ENCODE assay signal across 23 cellular contexts in the genomic region with DNA sequence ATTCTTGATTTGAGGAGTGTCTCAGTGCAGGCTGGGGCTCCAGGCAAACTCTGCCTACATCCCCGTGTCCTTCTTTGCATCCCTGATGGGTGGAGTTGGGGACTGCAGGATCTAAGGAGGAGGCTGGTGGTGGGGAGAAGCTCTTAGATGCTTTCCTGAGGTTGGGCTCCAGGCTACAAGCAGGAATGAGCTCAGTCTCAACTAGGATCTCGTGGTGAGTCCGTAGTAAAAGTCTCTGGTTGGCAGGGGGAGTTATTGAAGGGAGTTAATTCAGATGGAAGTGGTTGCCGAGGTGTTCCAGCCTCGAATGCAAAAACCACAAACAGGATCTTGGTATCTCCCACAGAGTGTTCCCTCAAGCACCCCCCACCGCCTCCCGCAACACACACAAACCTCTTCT. TPM values are rescaled to one million over a fixed set of nuclear protein-coding genes. Genes with fewer than 3 reads are reported as not detected.
A peak's percentile ranks its signal among the peaks of the same experiment; 100 is the strongest.
DNase-seq lines count a peak whose midpoint lies in the region; TF ChIP-seq lines count a peak whose summit lies in the region.
"Had no signal": no experiment of that assay in that cellular context is flagged by ENCODE, and none has a peak within 500 bp of the region (broad histone marks: within the 10 kb centered on the region; RNA-seq: fewer than 3 reads in every experiment).

No MANE protein-coding gene starts in this region.

- H3K4me3 ChIP-seq in neural progenitor cell = no peak overlapping the region
- H3K4me3 ChIP-seq: right lobe of liver, stomach had no signal

- peak overlapping the region; percentile 7 for H3K4me2 ChIP-seq in neural progenitor cell

- H3K36me3 Mint-ChIP-seq in chondrocyte (ENCODE audit: low read depth) = no peaks in the 10 kb centered on the region
- no peaks in the 10 kb centered on the region for H3K36me3 Mint-ChIP-seq in neural progenitor cell
- H3K36me3 Mint-ChIP-seq: CD14-positive monocyte, mesothelial cell of epicardium had no signal

- H3K9me3 ChIP-seq in neural progenitor cell (ENCODE audit: low read depth) = no peaks in the 10 kb centered on the region
- H3K9me3 ChIP-seq: right lobe of liver, stomach had no signal

- H3K27me3 Mint-ChIP-seq in chondrocyte (ENCODE audit: low read depth) (no peaks in the 10 kb centered on the region), neural progenitor cell (ENCODE audit: insufficient read depth, low read depth) (no peaks in the 10 kb centered on the region)
- H3K27me3 Mint-ChIP-seq: activated CD8-positive, alpha-beta T cell treated with anti-CD3 and anti-CD28 coated beads for 36 hours had no signal

- peaks cover 31% of the 10 kb centered on the region for H3K4me1 ChIP-seq in neural progenitor cell

- peak; percentile 25 for DNase-seq in NCI-H2107 treated with DMSO at 0.1 percent for 48 hours (lab: John Stamatoyannopoulos, UW; ENCODE audit: unreplicated experiment)
- DNase-seq in NCI-H2107 (lab: John Stamatoyannopoulos, UW) = no peak
- peak; percentile 30 for DNase-seq in MV-4-11 (lab: John Stamatoyannopoulos, UW)
- DNase-seq in chondrocyte (ENCODE audit: low spot score) = no peak
- DNase-seq in neural progenitor cell (ENCODE audit: low spot score) = no peak
- DNase-seq in stimulated activated CD8-positive, alpha-beta memory T cell treated with anti-CD3 and anti-CD28 coated beads, Interleukin-4, amount 100 ng/mL, for 48 hours = no peak
- no peak for DNase-seq in NCI-H748 (lab: John Stamatoyannopoulos, UW; ENCODE audit: unreplicated experiment)
- no peak for DNase-seq in NCI-H510A (lab: John Stamatoyannopoulos, UW)
- DNase-seq: 8988T; activated CD8-positive, alpha-beta T cell treated with anti-CD3 and anti-CD28 coated beads for 36 hours; activated T-cell treated with anti-CD3 and anti-CD28 coated beads, Interleukin-2, amount 50 U/mL, for 48 hours; caudate nucleus; endodermal cell; hypothalamus; NCI-H187 treated with DMSO at 0.1 percent for 48 hours; NCI-H526; nucleus accumbens; PC-3; right lobe of liver; stomach; WERI-Rb-1 had no signal

- peaks cover 41% of the 10 kb centered on the region for H3K4me1 Mint-ChIP-seq in chondrocyte (ENCODE audit: low read depth)
- peaks cover 31% of the 10 kb centered on the region for H3K4me1 Mint-ChIP-seq in neural progenitor cell

- no peak overlapping the region for H3K27ac ChIP-seq in neural progenitor cell
- H3K27ac ChIP-seq: right lobe of liver, stomach, WERI-Rb-1 had no signal

- H3K27me3 ChIP-seq in neural progenitor cell = no peaks in the 10 kb centered on the region
- H3K27me3 ChIP-seq: right lobe of liver, stomach had no signal

- no peak for TF ChIP-seq CTCF in chondrocyte (IDR thresholded peaks at IDR 0.05)
- no peak for TF ChIP-seq CTCF in neural progenitor cell (IDR thresholded peaks at IDR 0.05)

- H4K20me1 ChIP-seq in neural progenitor cell (ENCODE audit: low read depth) = peaks cover 6% of the 10 kb centered on the region

- H3K79me2 ChIP-seq in neural progenitor cell (ENCODE audit: low read depth) = no peaks in the 10 kb centered on the region

- H3K9me3 Mint-ChIP-seq in chondrocyte (ENCODE audit: low read depth) = no peaks in the 10 kb centered on the region
- H3K9me3 Mint-ChIP-seq in neural progenitor cell = no peaks in the 10 kb centered on the region
- H3K9me3 Mint-ChIP-seq: activated CD8-positive, alpha-beta T cell treated with anti-CD3 and anti-CD28 coated beads for 36 hours; CD14-positive monocyte; endodermal cell; mesothelial cell of epicardium had no signal

- H3K4me3 Mint-ChIP-seq in chondrocyte (ENCODE audit: unreplicated experiment) = no peak overlapping the region
- peak overlapping the region; percentile 41 for H3K4me3 Mint-ChIP-seq in neural progenitor cell
- H3K4me3 Mint-ChIP-seq: activated CD8-positive, alpha-beta T cell treated with anti-CD3 and anti-CD28 coated beads for 36 hours; endodermal cell; mesothelial cell of epicardium had no signal

- H3K9ac ChIP-seq in neural progenitor cell = no peak overlapping the region

- peaks cover 3% of the 10 kb centered on the region for H3F3A ChIP-seq in neural progenitor cell (ENCODE audit: low read depth)

- no peak overlapping the region for H2AFZ ChIP-seq in neural progenitor cell (replicated peaks)

- H3K36me3 ChIP-seq in neural progenitor cell = no peaks in the 10 kb centered on the region
- H3K36me3 ChIP-seq: right lobe of liver, stomach had no signal

- peak overlapping the region; percentile 87 for H3K27ac Mint-ChIP-seq in chondrocyte (ENCODE audit: unreplicated experiment)
- H3K27ac Mint-ChIP-seq in neural progenitor cell = no peak overlapping the region
- H3K27ac Mint-ChIP-seq: activated CD8-positive, alpha-beta T cell treated with anti-CD3 and anti-CD28 coated beads for 36 hours; endodermal cell had no signal

RNA-seq across cellular contexts. Expression of gene TMCC2, which starts 35.0 kb away (rescaled TPM):
- 4.8 to 5.7 TPM (median 5.5 TPM) in 3 replicates for total RNA-seq in chondrocyte
- total RNA-seq in neural progenitor cell (ENCODE audit: low replicate concordance) = 7.1 and 12.1 TPM in 2 replicates

RNA-seq across cellular contexts. Expression of gene DSTYK, which starts 51.2 kb away (rescaled TPM):
- total RNA-seq in chondrocyte (12.5 to 12.7 TPM (median 12.6 TPM) in 3 replicates), neural progenitor cell (ENCODE audit: low replicate concordance) (12.1 and 13.0 TPM in 2 replicates)

RNA-seq across cellular contexts. Expression of gene NUAK2, which starts 58.8 kb away (rescaled TPM):
- total RNA-seq in chondrocyte = 1.7 to 3.3 TPM (median 3.3 TPM) in 3 replicates
- 29.4 and 56.2 TPM in 2 replicates for total RNA-seq in neural progenitor cell (ENCODE audit: low replicate concordance)

Comparison
In these comparisons a context has a peak if more than half of its experiments do, and no peak if none do; other contexts are left out.
1. DNase-seq: peak in NCI-H2107 treated with DMSO at 0.1 percent for 48 hours (single experiment) and MV-4-11 (single experiment); none in NCI-H2107 (single experiment), chondrocyte (single experiment), neural progenitor cell (single experiment), stimulated activated CD8-positive, alpha-beta memory T cell treated with anti-CD3 and anti-CD28 coated beads, Interleukin-4, amount 100 ng/mL, for 48 hours (single experiment), NCI-H748 (single experiment) and NCI-H510A (single experiment).